ENCODE assay signal across 18 cellular contexts in genomic region chr4:152422817-152423320, GRCh38.
DNase-seq lines count a peak whose midpoint lies in the region; ATAC-seq, FAIRE-seq and TF ChIP-seq lines count a peak whose summit lies in the region.
"Had no signal": no experiment of that assay in that cellular context is flagged by ENCODE, and none has a peak within 500 bp of the region (broad histone marks: within the 10 kb centered on the region; RNA-seq: fewer than 3 reads in every experiment).

No MANE protein-coding gene starts in this region.

- TF ChIP-seq RAD21 in HepG2 (CRISPR knock-in tag; IDR thresholded peaks at IDR 0.05), result no peak

- TF ChIP-seq CTCF in HepG2 (CRISPR knock-in tag; IDR thresholded peaks at IDR 0.05) (no peak), right lobe of liver (IDR thresholded peaks at IDR 0.05) (no peak), fibroblast of mammary gland (conservative IDR thresholded peaks at IDR 0.05; ENCODE audit: control insufficient read depth, insufficient read depth, low read depth, low read length) (no peak)

- H3K27me3 ChIP-seq in HepG2 (ENCODE audit: control insufficient read depth in 1 of 2, insufficient read depth in 2 of 2, low read length in 2 of 2) (no peaks in the 10 kb centered on the region), right lobe of liver (no peaks in the 10 kb centered on the region)
- H3K27me3 ChIP-seq: BLaER1 had no signal

- H2AFZ ChIP-seq in HepG2 (ENCODE audit: low read length), result no peak overlapping the region
- H2AFZ ChIP-seq: GM23338 had no signal

- H3K9ac ChIP-seq in HepG2 (ENCODE audit: insufficient read depth, low read depth, low read length), result no peak overlapping the region
- H3K9ac ChIP-seq: BLaER1 had no signal

- H3K4me1 ChIP-seq in HepG2 (ENCODE audit: insufficient read depth, low read length), result peaks cover 28% of the 10 kb centered on the region
- H3K4me1 ChIP-seq in right lobe of liver, result no peaks in the 10 kb centered on the region
- H3K4me1 ChIP-seq: BLaER1 had no signal

- no peaks in the 10 kb centered on the region for H3K36me3 ChIP-seq in HepG2 (replicated peaks in 1 of 2; ENCODE audit: control insufficient read depth in 1 of 2, insufficient read depth in 2 of 2, low read length in 2 of 2)
- no peaks in the 10 kb centered on the region for H3K36me3 ChIP-seq in right lobe of liver

- no peak overlapping the region for H3K4me2 ChIP-seq in HepG2 (ENCODE audit: low read depth, low read length)
- H3K4me2 ChIP-seq: BLaER1, GM23338 had no signal

- WGBS in HepG2 (ENCODE audit: low lambda C conversion rate), result 94% methylated on average over 1 of the region's 1 CpG
- WGBS in right lobe of liver (ENCODE audit: insufficient coverage, low coverage, low lambda C conversion rate, missing lambda C conversion rate), result 100% methylated on average over 1 of the region's 1 CpG

- intact Hi-C loops in HepG2 (cut with micrococcal nuclease; ENCODE audit: unreplicated experiment), result no loop called here
- intact Hi-C loops in right lobe of liver (cut with DNase I), result no loop called here

- TF ChIP-seq EP300 in HepG2 (IDR thresholded peaks at IDR 0.05; ENCODE audit: low read depth in 2 of 2, low read length in 2 of 2), result no peak
- no peak for TF ChIP-seq EP300 in HepG2 (CRISPR knock-in tag; IDR thresholded peaks at IDR 0.05; ENCODE audit: borderline replicate concordance)

- no peak overlapping the region for H3K27ac ChIP-seq in HepG2 (ENCODE audit: extremely low read length, insufficient read depth, low read length)
- H3K27ac ChIP-seq in right lobe of liver, result no peak overlapping the region
- H3K27ac ChIP-seq: 22Rv1, BLaER1, HL-60 had no signal

- BruUV-seq in HepG2 (replicated peaks; lab: Mats Ljungman, UMichigan), result no TSS peak

- peaks cover 15% of the 10 kb centered on the region for H3K4me1 Mint-ChIP-seq in activated T-cell treated with anti-CD3 and anti-CD28 coated beads, Interleukin-2, amount 50 U/mL, for 72 hours (ENCODE audit: low read depth)

- no peaks in the 10 kb centered on the region; the same call in 1 of the 2 replicates for H4K20me1 ChIP-seq in HepG2 (ENCODE audit: insufficient read depth, low read length)

- FAIRE-seq in HepG2 (lab: Jason Lieb, UNC) (no peak), colon (lab: Jason Lieb, UNC) (peak; percentile 57)

- POLR2A ChIA-PET in HepG2 (lab: Yijun Ruan, JAX), result no interaction called here

- ATAC-seq in HepG2 (no peak), right lobe of liver (no peak), GM19328 (IDR thresholded peaks at IDR 0.05; ENCODE audit: unreplicated experiment) (no peak)
- no peak for ATAC-seq in activated T-cell treated with anti-CD3 and anti-CD28 coated beads, Interleukin-2, amount 50 U/mL, for 72 hours (replicated peaks in 1 of 2)
- ATAC-seq: GM23338 had no signal

- H3K4me3 ChIP-seq in HepG2 (replicated peaks in 1 of 3; ENCODE audit: insufficient read depth in 1 of 3, low read depth in 2 of 3, low read length in 3 of 3) (no peak overlapping the region), right lobe of liver (no peak overlapping the region), fibroblast of mammary gland (ENCODE audit: control insufficient read depth, low read depth, low read length) (no peak overlapping the region)
- H3K4me3 ChIP-seq: BLaER1, GM23338 had no signal

- H3K36me3 Mint-ChIP-seq in activated T-cell treated with anti-CD3 and anti-CD28 coated beads, Interleukin-2, amount 50 U/mL, for 72 hours (ENCODE audit: insufficient read depth in 2 of 2), result peaks cover 2 to 3% of the 10 kb centered on the region in 2 donors

- no peaks in the 10 kb centered on the region for H3K9me3 ChIP-seq in HepG2 (ENCODE audit: low read length)
- no peaks in the 10 kb centered on the region for H3K9me3 ChIP-seq in right lobe of liver
- H3K9me3 ChIP-seq: BLaER1, Caco-2 had no signal

- H3K27ac Mint-ChIP-seq in activated T-cell treated with anti-CD3 and anti-CD28 coated beads, Interleukin-2, amount 50 U/mL, for 72 hours, result no peak overlapping the region
- H3K27ac Mint-ChIP-seq: GM23338 had no signal

- CTCF ChIA-PET in HepG2 (lab: Yijun Ruan, JAX; ENCODE audit: low intra/inter-chr PET ratio, low total read pairs), result no interaction called here

- H3K27me3 Mint-ChIP-seq in activated T-cell treated with anti-CD3 and anti-CD28 coated beads, Interleukin-2, amount 50 U/mL, for 72 hours (ENCODE audit: low read depth), result no peaks in the 10 kb centered on the region
- H3K27me3 Mint-ChIP-seq: CD8-positive, alpha-beta memory T cell had no signal

- H3K79me2 ChIP-seq in HepG2 (ENCODE audit: insufficient read depth, low read length), result peaks cover 6% of the 10 kb centered on the region

- DNase-seq in HepG2 (ENCODE audit: low spot score) (no peak), right lobe of liver (no peak), fibroblast of mammary gland (ENCODE audit: low read depth) (peak; percentile 16), cerebellum (ENCODE audit: low spot score) (no peak)
- no peak for DNase-seq in activated T-cell treated with anti-CD3 and anti-CD28 coated beads, Interleukin-2, amount 50 U/mL, for 72 hours
- no peak for DNase-seq in activated CD4-positive, CD25-positive, alpha-beta regulatory T cell treated with anti-CD3 and anti-CD28 coated beads, Interleukin-2, amount 50 U/mL, for 72 hours
- DNase-seq: AML-193; Caco-2; CD8-positive, alpha-beta memory T cell; DMS53; GF-D8; H7 had no signal

- no peaks in the 10 kb centered on the region for H3K9me3 Mint-ChIP-seq in activated T-cell treated with anti-CD3 and anti-CD28 coated beads, Interleukin-2, amount 50 U/mL, for 72 hours
- H3K9me3 Mint-ChIP-seq: CD8-positive, alpha-beta memory T cell; GM23338 had no signal

- H3K4me3 Mint-ChIP-seq in activated T-cell treated with anti-CD3 and anti-CD28 coated beads, Interleukin-2, amount 50 U/mL, for 72 hours, result no peak overlapping the region
- H3K4me3 Mint-ChIP-seq: CD8-positive, alpha-beta memory T cell; GM23338 had no signal

- TF ChIP-seq POLR2A in HepG2 (IDR thresholded peaks at IDR 0.05; ENCODE audit: insufficient read depth in 1 of 2, low read depth in 2 of 2, low read length in 2 of 2) (no peak), right lobe of liver (IDR thresholded peaks at IDR 0.05) (no peak)

- in situ Hi-C loops in HepG2 (cut with HindIII; ENCODE audit: extremely low pct_ligation_motif_present, low pct_unique_long_range_greater_than_20kb), result no loop called here

TF ChIP-seq in HepG2, 621 proteins besides CTCF, POLR2A, EP300 and RAD21:
- no peak for TF ChIP-seq ZNF326 (CRISPR knock-in tag; IDR thresholded peaks at IDR 0.05; ENCODE audit: borderline replicate concordance)
- TF ChIP-seq MAFK (conservative IDR thresholded peaks at IDR 0.05 in 1 of 2, IDR thresholded peaks at IDR 0.05 in 1 of 2; ENCODE audit: low read length in 2 of 2), result peak; percentile 42 to 54; a peak in 3 of 4 replicates
- no peak for TF ChIP-seq XBP1 (CRISPR knock-in tag; IDR thresholded peaks at IDR 0.05)
- 0 out of 2 replicates have a peak, but pooled peaks have one; percentile 34 for TF ChIP-seq MAFF (IDR thresholded peaks at IDR 0.05; ENCODE audit: low read depth, low read length)
- no peak for TF ChIP-seq ZNF556 (CRISPR knock-in tag; IDR thresholded peaks at IDR 0.05; ENCODE audit: borderline replicate concordance)
- TF ChIP-seq MXD3 (CRISPR knock-in tag; IDR thresholded peaks at IDR 0.05), result no peak
- TF ChIP-seq ZNF777 (CRISPR knock-in tag; IDR thresholded peaks at IDR 0.05), result no peak
